Comparison of ENCODE assay signal across 11 cellular contexts in genomic region chr2:71282493-71282892, GRCh38. TPM values are rescaled to one million over a fixed set of nuclear protein-coding genes. Genes with fewer than 3 reads are reported as not detected.
A peak's percentile ranks its signal among the peaks of the same experiment; 100 is the strongest.
DNase-seq lines count a peak whose midpoint lies in the region; ATAC-seq and TF ChIP-seq lines count a peak whose summit lies in the region.
"Had no signal": no experiment of that assay in that cellular context is flagged by ENCODE, and none has a peak within 500 bp of the region (broad histone marks: within the 10 kb centered on the region; RNA-seq: fewer than 3 reads in every experiment).

No MANE protein-coding gene starts in this region.

- CTCF ChIA-PET in Panc1 (lab: Charles Lee) = no interaction called here

- no peaks in the 10 kb centered on the region for H3K9me3 ChIP-seq in Panc1 (ENCODE audit: control insufficient read depth, insufficient read depth, low read depth, low read length)

- H3K4me3 ChIP-seq in AG10803 (ENCODE audit: low read length) = no peak overlapping the region
- H3K4me3 ChIP-seq in Panc1 (ENCODE audit: low read depth in 2 of 2, low read length in 2 of 2) = no peak overlapping the region

- POLR2A ChIA-PET in Panc1 (lab: Charles Lee) = no interaction called here

- H3K36me3 ChIP-seq in Panc1 (ENCODE audit: control insufficient read depth, insufficient read depth, low read length) = no peaks in the 10 kb centered on the region

- TF ChIP-seq CTCF in AG10803 (conservative IDR thresholded peaks at IDR 0.05; ENCODE audit: low read length) = peak; percentile 26; the same call in 1 of the 2 replicates
- peak; percentile 71 for TF ChIP-seq CTCF in Panc1 (IDR thresholded peaks at IDR 0.05)

- 0 out of 2 replicates have a peak, but pooled peaks cover 3% of the 10 kb centered on the region for H3K27me3 ChIP-seq in Panc1 (ENCODE audit: control insufficient read depth, insufficient read depth, low read length)

- BruUV-seq in Panc1 (replicated peaks; lab: Mats Ljungman, UMichigan) = no TSS peak

- ATAC-seq in GM19463 (IDR thresholded peaks at IDR 0.05; ENCODE audit: unreplicated experiment) (peak; percentile 57), Panc1 (peak; percentile 89), HG03521 (IDR thresholded peaks at IDR 0.05; ENCODE audit: unreplicated experiment) (no peak), HG02623 (IDR thresholded peaks at IDR 0.05; ENCODE audit: unreplicated experiment) (no peak), HG02852 (IDR thresholded peaks at IDR 0.05; ENCODE audit: unreplicated experiment) (no peak), GM19035 (IDR thresholded peaks at IDR 0.05; ENCODE audit: unreplicated experiment) (no peak)

- no peak for DNase-seq in AG10803 (ENCODE audit: low read depth)
- peak; percentile 10 for DNase-seq in Panc1 (ENCODE audit: low read depth, low spot score)
- DNase-seq in foreskin melanocyte = peak; percentile 7
- DNase-seq: activated CD4-positive, alpha-beta memory T cell treated with anti-CD3 and anti-CD28 coated beads for 36 hours; hypothalamus; NCI-H774 had no signal

- H3K27ac ChIP-seq in Panc1 (ENCODE audit: low read length) = no peak overlapping the region

- peaks cover 24% of the 10 kb centered on the region for H3K4me1 ChIP-seq in Panc1 (ENCODE audit: control insufficient read depth, insufficient read depth, low read length)

- in situ Hi-C loops in Panc1 (cut with HindIII; ENCODE audit: low pct_unique_long_range_greater_than_20kb, low sequenced_read_pairs) = no loop called here

- intact Hi-C loops in Panc1 (cut with micrococcal nuclease; ENCODE audit: unreplicated experiment) = no loop called here

RNA-seq across cellular contexts. Expression of gene ZNF638, which starts 49.1 kb away (rescaled TPM):
- total RNA-seq in Panc1 (2021; ENCODE audit: unreplicated experiment) = 80.8 TPM
- 34.1 TPM for polyA plus RNA-seq in Panc1 (2012; ENCODE audit: insufficient read length)

RNA-seq across cellular contexts. Expression of gene PAIP2B, which starts 55.6 kb away (rescaled TPM):
- 1.4 TPM for total RNA-seq in Panc1 (2021; ENCODE audit: unreplicated experiment)
- 0.73 TPM for polyA plus RNA-seq in Panc1 (2012; ENCODE audit: insufficient read length)

Comparison
In these comparisons a context has a peak if more than half of its experiments do, and no peak if none do; other contexts are left out.
1. ATAC-seq: peak in GM19463 (single experiment) and Panc1 (single experiment); none in HG03521 (single experiment), HG02623 (single experiment), HG02852 (single experiment) and GM19035 (single experiment).